1 cellular context compared by ENCODE assay signal in the genomic region with DNA sequence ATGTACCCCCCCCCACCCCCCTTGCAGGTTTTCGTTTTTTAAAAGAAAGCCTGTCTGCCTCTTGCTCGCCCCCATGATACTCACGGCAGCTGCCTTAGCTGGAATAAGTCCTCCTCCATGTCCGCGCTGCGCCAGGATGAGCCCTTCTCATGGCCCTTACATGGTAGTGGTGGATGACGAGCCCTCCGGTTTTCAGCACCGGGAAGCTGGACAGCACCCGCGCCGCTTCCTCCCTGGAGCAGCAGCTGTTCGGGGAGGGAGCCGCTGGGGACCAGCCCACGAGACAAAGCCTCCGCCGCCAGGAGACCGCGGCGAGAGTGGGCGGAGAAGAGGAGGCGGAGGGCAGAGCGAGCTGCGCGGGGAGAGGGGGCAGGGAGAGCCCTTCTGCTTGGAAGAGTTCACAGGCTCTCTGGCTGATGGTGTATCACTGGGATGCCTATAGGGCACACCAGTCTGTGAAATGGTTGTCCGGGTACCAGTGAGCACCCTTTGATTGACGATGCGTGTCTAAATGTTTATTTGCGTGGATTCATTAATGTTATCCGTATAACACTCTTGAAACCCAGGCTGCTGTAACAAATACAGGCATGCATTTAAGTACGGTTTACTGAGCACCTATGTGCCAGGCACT.
TF ChIP-seq lines count a peak whose summit lies in the region.

A gene with protein sequence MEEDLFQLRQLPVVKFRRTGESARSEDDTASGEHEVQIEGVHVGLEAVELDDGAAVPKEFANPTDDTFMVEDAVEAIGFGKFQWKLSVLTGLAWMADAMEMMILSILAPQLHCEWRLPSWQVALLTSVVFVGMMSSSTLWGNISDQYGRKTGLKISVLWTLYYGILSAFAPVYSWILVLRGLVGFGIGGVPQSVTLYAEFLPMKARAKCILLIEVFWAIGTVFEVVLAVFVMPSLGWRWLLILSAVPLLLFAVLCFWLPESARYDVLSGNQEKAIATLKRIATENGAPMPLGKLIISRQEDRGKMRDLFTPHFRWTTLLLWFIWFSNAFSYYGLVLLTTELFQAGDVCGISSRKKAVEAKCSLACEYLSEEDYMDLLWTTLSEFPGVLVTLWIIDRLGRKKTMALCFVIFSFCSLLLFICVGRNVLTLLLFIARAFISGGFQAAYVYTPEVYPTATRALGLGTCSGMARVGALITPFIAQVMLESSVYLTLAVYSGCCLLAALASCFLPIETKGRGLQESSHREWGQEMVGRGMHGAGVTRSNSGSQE (minus strand): TSS at position 319 of the 631 bp plus-strand sequence. CDS start 200 bp downstream, at position 119.

TF ChIP-seq in HepG2, 621 proteins besides CTCF, POLR2A, EP300 and RAD21 (continued from another document and continues in another):
- TF ChIP-seq, protein P1, sequence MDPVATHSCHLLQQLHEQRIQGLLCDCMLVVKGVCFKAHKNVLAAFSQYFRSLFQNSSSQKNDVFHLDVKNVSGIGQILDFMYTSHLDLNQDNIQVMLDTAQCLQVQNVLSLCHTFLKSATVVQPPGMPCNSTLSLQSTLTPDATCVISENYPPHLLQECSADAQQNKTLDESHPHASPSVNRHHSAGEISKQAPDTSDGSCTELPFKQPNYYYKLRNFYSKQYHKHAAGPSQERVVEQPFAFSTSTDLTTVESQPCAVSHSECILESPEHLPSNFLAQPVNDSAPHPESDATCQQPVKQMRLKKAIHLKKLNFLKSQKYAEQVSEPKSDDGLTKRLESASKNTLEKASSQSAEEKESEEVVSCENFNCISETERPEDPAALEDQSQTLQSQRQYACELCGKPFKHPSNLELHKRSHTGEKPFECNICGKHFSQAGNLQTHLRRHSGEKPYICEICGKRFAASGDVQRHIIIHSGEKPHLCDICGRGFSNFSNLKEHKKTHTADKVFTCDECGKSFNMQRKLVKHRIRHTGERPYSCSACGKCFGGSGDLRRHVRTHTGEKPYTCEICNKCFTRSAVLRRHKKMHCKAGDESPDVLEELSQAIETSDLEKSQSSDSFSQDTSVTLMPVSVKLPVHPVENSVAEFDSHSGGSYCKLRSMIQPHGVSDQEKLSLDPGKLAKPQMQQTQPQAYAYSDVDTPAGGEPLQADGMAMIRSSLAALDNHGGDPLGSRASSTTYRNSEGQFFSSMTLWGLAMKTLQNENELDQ (CRISPR knock-in tag; IDR thresholded peaks at IDR 0.05; ENCODE audit: borderline replicate concordance), result peak; percentile 97
- no peak for TF ChIP-seq NBN (conservative IDR thresholded peaks at IDR 0.05)
- peak; percentile 87; the same call in 1 of the 2 replicates for TF ChIP-seq EEA1 (CRISPR knock-in tag; IDR thresholded peaks at IDR 0.05; ENCODE audit: borderline replicate concordance)
- peak; percentile 77 for TF ChIP-seq RARA (CRISPR knock-in tag; IDR thresholded peaks at IDR 0.05)
- TF ChIP-seq, protein P2, sequence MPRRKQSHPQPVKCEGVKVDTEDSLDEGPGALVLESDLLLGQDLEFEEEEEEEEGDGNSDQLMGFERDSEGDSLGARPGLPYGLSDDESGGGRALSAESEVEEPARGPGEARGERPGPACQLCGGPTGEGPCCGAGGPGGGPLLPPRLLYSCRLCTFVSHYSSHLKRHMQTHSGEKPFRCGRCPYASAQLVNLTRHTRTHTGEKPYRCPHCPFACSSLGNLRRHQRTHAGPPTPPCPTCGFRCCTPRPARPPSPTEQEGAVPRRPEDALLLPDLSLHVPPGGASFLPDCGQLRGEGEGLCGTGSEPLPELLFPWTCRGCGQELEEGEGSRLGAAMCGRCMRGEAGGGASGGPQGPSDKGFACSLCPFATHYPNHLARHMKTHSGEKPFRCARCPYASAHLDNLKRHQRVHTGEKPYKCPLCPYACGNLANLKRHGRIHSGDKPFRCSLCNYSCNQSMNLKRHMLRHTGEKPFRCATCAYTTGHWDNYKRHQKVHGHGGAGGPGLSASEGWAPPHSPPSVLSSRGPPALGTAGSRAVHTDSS (CRISPR knock-in tag; conservative IDR thresholded peaks at IDR 0.05), result no peak
- no peak for TF ChIP-seq NR3C1 (CRISPR knock-in tag; IDR thresholded peaks at IDR 0.05)
- TF ChIP-seq ZBTB38 (CRISPR knock-in tag; IDR thresholded peaks at IDR 0.05), result peak; percentile 55; the same call in 1 of the 2 replicates
- 0 out of 2 replicates have a peak, but pooled peaks have one; percentile 60 for TF ChIP-seq ZNF274 (CRISPR knock-in tag; IDR thresholded peaks at IDR 0.05)
- TF ChIP-seq ZNF713 (CRISPR knock-in tag; IDR thresholded peaks at IDR 0.05), result no peak
- no peak for TF ChIP-seq ZNF275 (CRISPR knock-in tag; IDR thresholded peaks at IDR 0.05; ENCODE audit: borderline replicate concordance)
- peak; percentile 70; the same call in 1 of the 2 replicates for TF ChIP-seq MXD1 (CRISPR knock-in tag; IDR thresholded peaks at IDR 0.05)
- no peak for TF ChIP-seq PAWR (CRISPR knock-in tag; IDR thresholded peaks at IDR 0.05; ENCODE audit: borderline replicate concordance)
- TF ChIP-seq, protein P3, sequence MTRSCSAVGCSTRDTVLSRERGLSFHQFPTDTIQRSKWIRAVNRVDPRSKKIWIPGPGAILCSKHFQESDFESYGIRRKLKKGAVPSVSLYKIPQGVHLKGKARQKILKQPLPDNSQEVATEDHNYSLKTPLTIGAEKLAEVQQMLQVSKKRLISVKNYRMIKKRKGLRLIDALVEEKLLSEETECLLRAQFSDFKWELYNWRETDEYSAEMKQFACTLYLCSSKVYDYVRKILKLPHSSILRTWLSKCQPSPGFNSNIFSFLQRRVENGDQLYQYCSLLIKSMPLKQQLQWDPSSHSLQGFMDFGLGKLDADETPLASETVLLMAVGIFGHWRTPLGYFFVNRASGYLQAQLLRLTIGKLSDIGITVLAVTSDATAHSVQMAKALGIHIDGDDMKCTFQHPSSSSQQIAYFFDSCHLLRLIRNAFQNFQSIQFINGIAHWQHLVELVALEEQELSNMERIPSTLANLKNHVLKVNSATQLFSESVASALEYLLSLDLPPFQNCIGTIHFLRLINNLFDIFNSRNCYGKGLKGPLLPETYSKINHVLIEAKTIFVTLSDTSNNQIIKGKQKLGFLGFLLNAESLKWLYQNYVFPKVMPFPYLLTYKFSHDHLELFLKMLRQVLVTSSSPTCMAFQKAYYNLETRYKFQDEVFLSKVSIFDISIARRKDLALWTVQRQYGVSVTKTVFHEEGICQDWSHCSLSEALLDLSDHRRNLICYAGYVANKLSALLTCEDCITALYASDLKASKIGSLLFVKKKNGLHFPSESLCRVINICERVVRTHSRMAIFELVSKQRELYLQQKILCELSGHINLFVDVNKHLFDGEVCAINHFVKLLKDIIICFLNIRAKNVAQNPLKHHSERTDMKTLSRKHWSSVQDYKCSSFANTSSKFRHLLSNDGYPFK (CRISPR knock-in tag; IDR thresholded peaks at IDR 0.05; ENCODE audit: borderline replicate concordance), result peak; percentile 33; the same call in 1 of the 2 replicates
- TF ChIP-seq NR1H2 (CRISPR knock-in tag; IDR thresholded peaks at IDR 0.05; ENCODE audit: borderline replicate concordance, low read depth), result 0 out of 2 replicates have a peak, but pooled peaks have one; percentile 28
- no peak for TF ChIP-seq DR1 (CRISPR knock-in tag; IDR thresholded peaks at IDR 0.05)
- TF ChIP-seq ARNT2 (CRISPR knock-in tag; IDR thresholded peaks at IDR 0.05; ENCODE audit: low read depth), result peak; percentile 83
- TF ChIP-seq TEAD3 (CRISPR knock-in tag; optimal IDR thresholded peaks at IDR 0.05; ENCODE audit: borderline replicate concordance), result peak; percentile 72
- TF ChIP-seq SMC3 (IDR thresholded peaks at IDR 0.05; ENCODE audit: low read length), result no peak
- no peak for TF ChIP-seq ZNF326 (CRISPR knock-in tag; IDR thresholded peaks at IDR 0.05; ENCODE audit: borderline replicate concordance)
- TF ChIP-seq ERF (CRISPR knock-in tag; IDR thresholded peaks at IDR 0.05), result peak; percentile 98
- peak; percentile 61; the same call in 1 of the 2 replicates for TF ChIP-seq JUN (CRISPR knock-in tag; IDR thresholded peaks at IDR 0.05)
- TF ChIP-seq PBX2 (CRISPR knock-in tag; IDR thresholded peaks at IDR 0.05), result no peak
- peak; percentile 98 for TF ChIP-seq KLF6 (CRISPR knock-in tag; IDR thresholded peaks at IDR 0.05)
- no peak for TF ChIP-seq ZNF737 (CRISPR knock-in tag; IDR thresholded peaks at IDR 0.05; ENCODE audit: borderline replicate concordance)
- 0 out of 2 replicates have a peak, but pooled peaks have one; percentile 32 for TF ChIP-seq RERE (CRISPR knock-in tag; IDR thresholded peaks at IDR 0.05; ENCODE audit: low read depth)
- TF ChIP-seq, protein P4, sequence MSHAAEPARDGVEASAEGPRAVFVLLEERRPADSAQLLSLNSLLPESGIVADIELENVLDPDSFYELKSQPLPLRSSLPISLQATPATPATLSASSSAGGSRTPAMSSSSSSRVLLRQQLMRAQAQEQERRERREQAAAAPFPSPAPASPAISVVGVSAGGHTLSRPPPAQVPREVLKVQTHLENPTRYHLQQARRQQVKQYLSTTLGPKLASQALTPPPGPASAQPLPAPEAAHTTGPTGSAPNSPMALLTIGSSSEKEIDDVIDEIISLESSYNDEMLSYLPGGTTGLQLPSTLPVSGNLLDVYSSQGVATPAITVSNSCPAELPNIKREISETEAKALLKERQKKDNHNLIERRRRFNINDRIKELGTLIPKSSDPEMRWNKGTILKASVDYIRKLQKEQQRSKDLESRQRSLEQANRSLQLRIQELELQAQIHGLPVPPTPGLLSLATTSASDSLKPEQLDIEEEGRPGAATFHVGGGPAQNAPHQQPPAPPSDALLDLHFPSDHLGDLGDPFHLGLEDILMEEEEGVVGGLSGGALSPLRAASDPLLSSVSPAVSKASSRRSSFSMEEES (CRISPR knock-in tag; IDR thresholded peaks at IDR 0.05), result peak; percentile 88
- TF ChIP-seq ZNF230 (CRISPR knock-in tag; IDR thresholded peaks at IDR 0.05), result peak; percentile 81; the same call in 1 of the 2 replicates
- peak; percentile 89 for TF ChIP-seq IKZF4 (CRISPR knock-in tag; IDR thresholded peaks at IDR 0.05; ENCODE audit: borderline replicate concordance, low read depth, not compliant biosample characterization)
- TF ChIP-seq, protein P5, sequence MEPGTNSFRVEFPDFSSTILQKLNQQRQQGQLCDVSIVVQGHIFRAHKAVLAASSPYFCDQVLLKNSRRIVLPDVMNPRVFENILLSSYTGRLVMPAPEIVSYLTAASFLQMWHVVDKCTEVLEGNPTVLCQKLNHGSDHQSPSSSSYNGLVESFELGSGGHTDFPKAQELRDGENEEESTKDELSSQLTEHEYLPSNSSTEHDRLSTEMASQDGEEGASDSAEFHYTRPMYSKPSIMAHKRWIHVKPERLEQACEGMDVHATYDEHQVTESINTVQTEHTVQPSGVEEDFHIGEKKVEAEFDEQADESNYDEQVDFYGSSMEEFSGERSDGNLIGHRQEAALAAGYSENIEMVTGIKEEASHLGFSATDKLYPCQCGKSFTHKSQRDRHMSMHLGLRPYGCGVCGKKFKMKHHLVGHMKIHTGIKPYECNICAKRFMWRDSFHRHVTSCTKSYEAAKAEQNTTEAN (CRISPR knock-in tag; conservative IDR thresholded peaks at IDR 0.05), result peak; percentile 93
- TF ChIP-seq SRF (IDR thresholded peaks at IDR 0.05; ENCODE audit: low read depth, low read length), result no peak
- TF ChIP-seq MTF1 (CRISPR knock-in tag; IDR thresholded peaks at IDR 0.05), result peak; percentile 88; the same call in 1 of the 2 replicates
- no peak for TF ChIP-seq ZNF775 (CRISPR knock-in tag; IDR thresholded peaks at IDR 0.05; ENCODE audit: borderline replicate concordance)
